Comparison of ENCODE assay signal across 1 cellular context in the genomic region with DNA sequence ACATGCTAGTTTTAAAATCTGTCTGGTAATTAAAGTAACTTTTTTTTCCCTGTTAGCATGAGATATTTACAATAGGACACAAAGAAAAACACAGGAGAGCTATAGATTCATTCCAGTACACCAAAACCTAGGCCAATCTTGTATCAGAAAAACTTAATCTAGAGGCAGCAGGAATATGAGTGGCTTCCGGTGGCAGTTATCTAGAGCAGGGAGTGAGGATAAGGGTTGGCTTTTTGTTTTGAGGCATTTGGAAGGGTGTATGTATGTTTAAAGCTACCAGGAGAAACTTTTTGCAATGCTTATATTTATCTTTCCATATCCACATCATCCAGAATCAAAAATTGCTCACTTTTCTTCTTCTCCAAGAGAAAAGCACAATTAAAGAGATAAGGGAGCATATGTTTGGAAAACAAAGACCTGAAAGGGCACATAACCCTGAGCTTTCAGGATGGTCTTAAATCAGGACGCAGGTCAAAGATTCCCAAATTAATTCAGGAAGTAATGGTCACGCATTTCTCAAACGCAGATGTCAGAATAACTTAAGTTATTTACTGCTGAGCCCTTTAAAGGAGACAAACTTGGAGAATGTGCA.
TF ChIP-seq lines count a peak whose summit lies in the region.

No MANE protein-coding gene starts in this region.

TF ChIP-seq in K562, 482 proteins besides CTCF, POLR2A, EP300 and RAD21 (continued from another document and continues in another):
- no peak for TF ChIP-seq PBX2 (CRISPR knock-in tag; IDR thresholded peaks at IDR 0.05; ENCODE audit: low read depth)
- no peak for TF ChIP-seq PBX2 (tag; conservative IDR thresholded peaks at IDR 0.05; ENCODE audit: low read depth)
- TF ChIP-seq ZNF140 (CRISPR knock-in tag; IDR thresholded peaks at IDR 0.05): no peak
- TF ChIP-seq, protein P1, sequence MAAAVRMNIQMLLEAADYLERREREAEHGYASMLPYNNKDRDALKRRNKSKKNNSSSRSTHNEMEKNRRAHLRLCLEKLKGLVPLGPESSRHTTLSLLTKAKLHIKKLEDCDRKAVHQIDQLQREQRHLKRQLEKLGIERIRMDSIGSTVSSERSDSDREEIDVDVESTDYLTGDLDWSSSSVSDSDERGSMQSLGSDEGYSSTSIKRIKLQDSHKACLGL (CRISPR knock-in tag; IDR thresholded peaks at IDR 0.05; ENCODE audit: borderline replicate concordance, poor library complexity, severe bottlenecking): no peak
- TF ChIP-seq, protein P2, sequence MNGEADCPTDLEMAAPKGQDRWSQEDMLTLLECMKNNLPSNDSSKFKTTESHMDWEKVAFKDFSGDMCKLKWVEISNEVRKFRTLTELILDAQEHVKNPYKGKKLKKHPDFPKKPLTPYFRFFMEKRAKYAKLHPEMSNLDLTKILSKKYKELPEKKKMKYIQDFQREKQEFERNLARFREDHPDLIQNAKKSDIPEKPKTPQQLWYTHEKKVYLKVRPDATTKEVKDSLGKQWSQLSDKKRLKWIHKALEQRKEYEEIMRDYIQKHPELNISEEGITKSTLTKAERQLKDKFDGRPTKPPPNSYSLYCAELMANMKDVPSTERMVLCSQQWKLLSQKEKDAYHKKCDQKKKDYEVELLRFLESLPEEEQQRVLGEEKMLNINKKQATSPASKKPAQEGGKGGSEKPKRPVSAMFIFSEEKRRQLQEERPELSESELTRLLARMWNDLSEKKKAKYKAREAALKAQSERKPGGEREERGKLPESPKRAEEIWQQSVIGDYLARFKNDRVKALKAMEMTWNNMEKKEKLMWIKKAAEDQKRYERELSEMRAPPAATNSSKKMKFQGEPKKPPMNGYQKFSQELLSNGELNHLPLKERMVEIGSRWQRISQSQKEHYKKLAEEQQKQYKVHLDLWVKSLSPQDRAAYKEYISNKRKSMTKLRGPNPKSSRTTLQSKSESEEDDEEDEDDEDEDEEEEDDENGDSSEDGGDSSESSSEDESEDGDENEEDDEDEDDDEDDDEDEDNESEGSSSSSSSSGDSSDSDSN (IDR thresholded peaks at IDR 0.05; ENCODE audit: borderline replicate concordance in 1 of 2, low read depth in 2 of 2, low read length in 2 of 2): no peak
- no peak for TF ChIP-seq HMBOX1 (IDR thresholded peaks at IDR 0.05)
- TF ChIP-seq HDAC8 (tag; IDR thresholded peaks at IDR 0.05): no peak
- TF ChIP-seq NFIX (CRISPR knock-in tag; IDR thresholded peaks at IDR 0.05; ENCODE audit: low read depth): no peak
- TF ChIP-seq, protein P3, sequence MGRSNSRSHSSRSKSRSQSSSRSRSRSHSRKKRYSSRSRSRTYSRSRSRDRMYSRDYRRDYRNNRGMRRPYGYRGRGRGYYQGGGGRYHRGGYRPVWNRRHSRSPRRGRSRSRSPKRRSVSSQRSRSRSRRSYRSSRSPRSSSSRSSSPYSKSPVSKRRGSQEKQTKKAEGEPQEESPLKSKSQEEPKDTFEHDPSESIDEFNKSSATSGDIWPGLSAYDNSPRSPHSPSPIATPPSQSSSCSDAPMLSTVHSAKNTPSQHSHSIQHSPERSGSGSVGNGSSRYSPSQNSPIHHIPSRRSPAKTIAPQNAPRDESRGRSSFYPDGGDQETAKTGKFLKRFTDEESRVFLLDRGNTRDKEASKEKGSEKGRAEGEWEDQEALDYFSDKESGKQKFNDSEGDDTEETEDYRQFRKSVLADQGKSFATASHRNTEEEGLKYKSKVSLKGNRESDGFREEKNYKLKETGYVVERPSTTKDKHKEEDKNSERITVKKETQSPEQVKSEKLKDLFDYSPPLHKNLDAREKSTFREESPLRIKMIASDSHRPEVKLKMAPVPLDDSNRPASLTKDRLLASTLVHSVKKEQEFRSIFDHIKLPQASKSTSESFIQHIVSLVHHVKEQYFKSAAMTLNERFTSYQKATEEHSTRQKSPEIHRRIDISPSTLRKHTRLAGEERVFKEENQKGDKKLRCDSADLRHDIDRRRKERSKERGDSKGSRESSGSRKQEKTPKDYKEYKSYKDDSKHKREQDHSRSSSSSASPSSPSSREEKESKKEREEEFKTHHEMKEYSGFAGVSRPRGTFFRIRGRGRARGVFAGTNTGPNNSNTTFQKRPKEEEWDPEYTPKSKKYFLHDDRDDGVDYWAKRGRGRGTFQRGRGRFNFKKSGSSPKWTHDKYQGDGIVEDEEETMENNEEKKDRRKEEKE (IDR thresholded peaks at IDR 0.05; ENCODE audit: borderline replicate concordance in 1 of 2, control insufficient read depth in 1 of 2, low read depth in 2 of 2, low read length in 1 of 2): peak in 1 of 2 experiments; percentile 74; a peak in 1 of 4 replicates
- no peak for TF ChIP-seq CHD1 (IDR thresholded peaks at IDR 0.05; ENCODE audit: low read length)
- no peak for TF ChIP-seq ILK (tag; IDR thresholded peaks at IDR 0.05; ENCODE audit: borderline replicate concordance, low read depth)
- no peak for TF ChIP-seq SETDB1 (IDR thresholded peaks at IDR 0.05; ENCODE audit: low read length)
- no peak for TF ChIP-seq KLF1 (tag; IDR thresholded peaks at IDR 0.05)
- TF ChIP-seq, protein P4, sequence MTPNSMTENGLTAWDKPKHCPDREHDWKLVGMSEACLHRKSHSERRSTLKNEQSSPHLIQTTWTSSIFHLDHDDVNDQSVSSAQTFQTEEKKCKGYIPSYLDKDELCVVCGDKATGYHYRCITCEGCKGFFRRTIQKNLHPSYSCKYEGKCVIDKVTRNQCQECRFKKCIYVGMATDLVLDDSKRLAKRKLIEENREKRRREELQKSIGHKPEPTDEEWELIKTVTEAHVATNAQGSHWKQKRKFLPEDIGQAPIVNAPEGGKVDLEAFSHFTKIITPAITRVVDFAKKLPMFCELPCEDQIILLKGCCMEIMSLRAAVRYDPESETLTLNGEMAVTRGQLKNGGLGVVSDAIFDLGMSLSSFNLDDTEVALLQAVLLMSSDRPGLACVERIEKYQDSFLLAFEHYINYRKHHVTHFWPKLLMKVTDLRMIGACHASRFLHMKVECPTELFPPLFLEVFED (CRISPR knock-in tag; conservative IDR thresholded peaks at IDR 0.05): no peak
- TF ChIP-seq ZNF764 (CRISPR knock-in tag; IDR thresholded peaks at IDR 0.05; ENCODE audit: low read depth): no peak
- TF ChIP-seq FOXJ3 (CRISPR knock-in tag; IDR thresholded peaks at IDR 0.05): no peak
- TF ChIP-seq NR2F6 (CRISPR knock-in tag; IDR thresholded peaks at IDR 0.05): no peak
- TF ChIP-seq, protein P5, sequence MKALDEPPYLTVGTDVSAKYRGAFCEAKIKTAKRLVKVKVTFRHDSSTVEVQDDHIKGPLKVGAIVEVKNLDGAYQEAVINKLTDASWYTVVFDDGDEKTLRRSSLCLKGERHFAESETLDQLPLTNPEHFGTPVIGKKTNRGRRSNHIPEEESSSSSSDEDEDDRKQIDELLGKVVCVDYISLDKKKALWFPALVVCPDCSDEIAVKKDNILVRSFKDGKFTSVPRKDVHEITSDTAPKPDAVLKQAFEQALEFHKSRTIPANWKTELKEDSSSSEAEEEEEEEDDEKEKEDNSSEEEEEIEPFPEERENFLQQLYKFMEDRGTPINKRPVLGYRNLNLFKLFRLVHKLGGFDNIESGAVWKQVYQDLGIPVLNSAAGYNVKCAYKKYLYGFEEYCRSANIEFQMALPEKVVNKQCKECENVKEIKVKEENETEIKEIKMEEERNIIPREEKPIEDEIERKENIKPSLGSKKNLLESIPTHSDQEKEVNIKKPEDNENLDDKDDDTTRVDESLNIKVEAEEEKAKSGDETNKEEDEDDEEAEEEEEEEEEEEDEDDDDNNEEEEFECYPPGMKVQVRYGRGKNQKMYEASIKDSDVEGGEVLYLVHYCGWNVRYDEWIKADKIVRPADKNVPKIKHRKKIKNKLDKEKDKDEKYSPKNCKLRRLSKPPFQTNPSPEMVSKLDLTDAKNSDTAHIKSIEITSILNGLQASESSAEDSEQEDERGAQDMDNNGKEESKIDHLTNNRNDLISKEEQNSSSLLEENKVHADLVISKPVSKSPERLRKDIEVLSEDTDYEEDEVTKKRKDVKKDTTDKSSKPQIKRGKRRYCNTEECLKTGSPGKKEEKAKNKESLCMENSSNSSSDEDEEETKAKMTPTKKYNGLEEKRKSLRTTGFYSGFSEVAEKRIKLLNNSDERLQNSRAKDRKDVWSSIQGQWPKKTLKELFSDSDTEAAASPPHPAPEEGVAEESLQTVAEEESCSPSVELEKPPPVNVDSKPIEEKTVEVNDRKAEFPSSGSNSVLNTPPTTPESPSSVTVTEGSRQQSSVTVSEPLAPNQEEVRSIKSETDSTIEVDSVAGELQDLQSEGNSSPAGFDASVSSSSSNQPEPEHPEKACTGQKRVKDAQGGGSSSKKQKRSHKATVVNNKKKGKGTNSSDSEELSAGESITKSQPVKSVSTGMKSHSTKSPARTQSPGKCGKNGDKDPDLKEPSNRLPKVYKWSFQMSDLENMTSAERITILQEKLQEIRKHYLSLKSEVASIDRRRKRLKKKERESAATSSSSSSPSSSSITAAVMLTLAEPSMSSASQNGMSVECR (CRISPR knock-in tag; IDR thresholded peaks at IDR 0.05): no peak
- no peak for TF ChIP-seq SIN3A (IDR thresholded peaks at IDR 0.05; ENCODE audit: borderline replicate concordance in 2 of 2, control insufficient read depth in 1 of 2, low read depth in 2 of 2, low read length in 2 of 2)
- TF ChIP-seq, protein P6, sequence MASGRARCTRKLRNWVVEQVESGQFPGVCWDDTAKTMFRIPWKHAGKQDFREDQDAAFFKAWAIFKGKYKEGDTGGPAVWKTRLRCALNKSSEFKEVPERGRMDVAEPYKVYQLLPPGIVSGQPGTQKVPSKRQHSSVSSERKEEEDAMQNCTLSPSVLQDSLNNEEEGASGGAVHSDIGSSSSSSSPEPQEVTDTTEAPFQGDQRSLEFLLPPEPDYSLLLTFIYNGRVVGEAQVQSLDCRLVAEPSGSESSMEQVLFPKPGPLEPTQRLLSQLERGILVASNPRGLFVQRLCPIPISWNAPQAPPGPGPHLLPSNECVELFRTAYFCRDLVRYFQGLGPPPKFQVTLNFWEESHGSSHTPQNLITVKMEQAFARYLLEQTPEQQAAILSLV (tag; IDR thresholded peaks at IDR 0.05): no peak
- TF ChIP-seq GABPA (tag; conservative IDR thresholded peaks at IDR 0.05; ENCODE audit: low read depth): peak; percentile 81
- TF ChIP-seq YY1 (IDR thresholded peaks at IDR 0.05; ENCODE audit: borderline replicate concordance in 1 of 3, control insufficient read depth in 1 of 3, extremely low read depth in 1 of 3, insufficient read depth in 3 of 3, insufficient read length in 1 of 3, insufficient replicate concordance in 2 of 3, low read depth in 1 of 3, low read length in 2 of 3): no peak
- TF ChIP-seq ZNF717 (CRISPR knock-in tag; IDR thresholded peaks at IDR 0.05): no peak
- TF ChIP-seq, protein P7, sequence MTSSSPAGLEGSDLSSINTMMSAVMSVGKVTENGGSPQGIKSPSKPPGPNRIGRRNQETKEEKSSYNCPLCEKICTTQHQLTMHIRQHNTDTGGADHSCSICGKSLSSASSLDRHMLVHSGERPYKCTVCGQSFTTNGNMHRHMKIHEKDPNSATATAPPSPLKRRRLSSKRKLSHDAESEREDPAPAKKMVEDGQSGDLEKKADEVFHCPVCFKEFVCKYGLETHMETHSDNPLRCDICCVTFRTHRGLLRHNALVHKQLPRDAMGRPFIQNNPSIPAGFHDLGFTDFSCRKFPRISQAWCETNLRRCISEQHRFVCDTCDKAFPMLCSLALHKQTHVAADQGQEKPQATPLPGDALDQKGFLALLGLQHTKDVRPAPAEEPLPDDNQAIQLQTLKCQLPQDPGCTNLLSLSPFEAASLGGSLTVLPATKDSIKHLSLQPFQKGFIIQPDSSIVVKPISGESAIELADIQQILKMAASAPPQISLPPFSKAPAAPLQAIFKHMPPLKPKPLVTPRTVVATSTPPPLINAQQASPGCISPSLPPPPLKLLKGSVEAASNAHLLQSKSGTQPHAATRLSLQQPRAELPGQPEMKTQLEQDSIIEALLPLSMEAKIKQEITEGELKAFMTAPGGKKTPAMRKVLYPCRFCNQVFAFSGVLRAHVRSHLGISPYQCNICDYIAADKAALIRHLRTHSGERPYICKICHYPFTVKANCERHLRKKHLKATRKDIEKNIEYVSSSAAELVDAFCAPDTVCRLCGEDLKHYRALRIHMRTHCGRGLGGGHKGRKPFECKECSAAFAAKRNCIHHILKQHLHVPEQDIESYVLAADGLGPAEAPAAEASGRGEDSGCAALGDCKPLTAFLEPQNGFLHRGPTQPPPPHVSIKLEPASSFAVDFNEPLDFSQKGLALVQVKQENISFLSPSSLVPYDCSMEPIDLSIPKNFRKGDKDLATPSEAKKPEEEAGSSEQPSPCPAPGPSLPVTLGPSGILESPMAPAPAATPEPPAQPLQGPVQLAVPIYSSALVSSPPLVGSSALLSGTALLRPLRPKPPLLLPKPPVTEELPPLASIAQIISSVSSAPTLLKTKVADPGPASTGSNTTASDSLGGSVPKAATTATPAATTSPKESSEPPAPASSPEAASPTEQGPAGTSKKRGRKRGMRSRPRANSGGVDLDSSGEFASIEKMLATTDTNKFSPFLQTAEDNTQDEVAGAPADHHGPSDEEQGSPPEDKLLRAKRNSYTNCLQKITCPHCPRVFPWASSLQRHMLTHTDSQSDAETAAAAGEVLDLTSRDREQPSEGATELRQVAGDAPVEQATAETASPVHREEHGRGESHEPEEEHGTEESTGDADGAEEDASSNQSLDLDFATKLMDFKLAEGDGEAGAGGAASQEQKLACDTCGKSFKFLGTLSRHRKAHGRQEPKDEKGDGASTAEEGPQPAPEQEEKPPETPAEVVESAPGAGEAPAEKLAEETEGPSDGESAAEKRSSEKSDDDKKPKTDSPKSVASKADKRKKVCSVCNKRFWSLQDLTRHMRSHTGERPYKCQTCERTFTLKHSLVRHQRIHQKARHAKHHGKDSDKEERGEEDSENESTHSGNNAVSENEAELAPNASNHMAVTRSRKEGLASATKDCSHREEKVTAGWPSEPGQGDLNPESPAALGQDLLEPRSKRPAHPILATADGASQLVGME (CRISPR knock-in tag; IDR thresholded peaks at IDR 0.05): no peak
- TF ChIP-seq ZNF79 (CRISPR knock-in tag; IDR thresholded peaks at IDR 0.05; ENCODE audit: low read depth): no peak
